13 cellular contexts compared by ENCODE assay signal in genomic region chr12:12734054-12734453, GRCh38. TPM values are rescaled to one million over a fixed set of nuclear protein-coding genes. Genes with fewer than 3 reads are reported as not detected.
DNase-seq lines count a peak whose midpoint lies in the region; ATAC-seq and TF ChIP-seq lines count a peak whose summit lies in the region.
"Had no signal": no experiment of that assay in that cellular context is flagged by ENCODE, and none has a peak within 500 bp of the region (broad histone marks: within the 10 kb centered on the region; RNA-seq: fewer than 3 reads in every experiment).

No MANE protein-coding gene starts in this region.

- H3K36me3 Mint-ChIP-seq in activated naive CD8-positive, alpha-beta T cell, result no peaks in the 10 kb centered on the region
- H3K36me3 Mint-ChIP-seq in activated naive CD8-positive, alpha-beta T cell treated with anti-CD3 and anti-CD28 coated beads, Interleukin-2, amount 50 U/mL, for 24 hours (ENCODE audit: low read depth), result peaks cover 1% of the 10 kb centered on the region

- H3K9me3 Mint-ChIP-seq in activated naive CD8-positive, alpha-beta T cell (ENCODE audit: low read depth), result no peaks in the 10 kb centered on the region
- H3K9me3 Mint-ChIP-seq in activated naive CD8-positive, alpha-beta T cell treated with anti-CD3 and anti-CD28 coated beads, Interleukin-2, amount 50 U/mL, for 24 hours, result no peaks in the 10 kb centered on the region

- H3K27ac Mint-ChIP-seq in activated naive CD8-positive, alpha-beta T cell, result peak overlapping the region; percentile 73
- H3K27ac Mint-ChIP-seq in activated naive CD8-positive, alpha-beta T cell treated with anti-CD3 and anti-CD28 coated beads, Interleukin-2, amount 50 U/mL, for 24 hours, result no peak overlapping the region

- no peak for DNase-seq in activated naive CD8-positive, alpha-beta T cell treated with anti-CD3 and anti-CD28 coated beads, Interleukin-2, amount 50 U/mL, for 24 hours
- no peak for DNase-seq in ascending aorta (ENCODE audit: low spot score in 2 of 2)
- no peak for DNase-seq in left colon
- DNase-seq in OCI-LY7 (ENCODE audit: low spot score), result no peak
- DNase-seq in activated gamma-delta T cell treated with Interleukin-2 at 50 U/mL for 16 hours, result no peak
- DNase-seq: activated naive CD4-positive, alpha-beta T cell treated with anti-CD3 and anti-CD28 coated beads, Interleukin-2, amount 50 U/mL, for 16 hours; NCI-H187; PC-9; thyroid gland; WERI-Rb-1 had no signal

- H3K4me1 ChIP-seq in ascending aorta (peaks cover 0 to 15% of the 10 kb centered on the region in 2 donors), urinary bladder (ENCODE audit: insufficient read depth) (no peaks in the 10 kb centered on the region), OCI-LY7 (ENCODE audit: insufficient read depth, low read length, poor library complexity, severe bottlenecking) (peaks cover 19% of the 10 kb centered on the region)

- no peaks in the 10 kb centered on the region for H3K27me3 ChIP-seq in ascending aorta
- H3K27me3 ChIP-seq: thyroid gland had no signal

- no peak overlapping the region for H3K4me3 ChIP-seq in ascending aorta
- no peak overlapping the region for H3K4me3 ChIP-seq in urinary bladder (ENCODE audit: low read depth, low read length)
- no peak overlapping the region for H3K4me3 ChIP-seq in OCI-LY7 (ENCODE audit: low read depth, low read length, poor library complexity, severe bottlenecking)
- H3K4me3 ChIP-seq: PC-9, thyroid gland had no signal

- H3K79me2 ChIP-seq in OCI-LY7 (ENCODE audit: insufficient read depth, low read depth, low read length), result peaks cover 46% of the 10 kb centered on the region

- 44% methylated on average over 2 of the region's 2 CpGs for WGBS in urinary bladder

- H3K4me1 Mint-ChIP-seq in activated naive CD8-positive, alpha-beta T cell (ENCODE audit: low read depth), result peaks cover 51% of the 10 kb centered on the region
- peaks cover 34% of the 10 kb centered on the region for H3K4me1 Mint-ChIP-seq in activated naive CD8-positive, alpha-beta T cell treated with anti-CD3 and anti-CD28 coated beads, Interleukin-2, amount 50 U/mL, for 24 hours

- intact Hi-C loops in ascending aorta (cut with DNase I) (no loop called here), left colon (cut with DNase I, micrococcal nuclease) (no loop called here), OCI-LY7 (cut with micrococcal nuclease; ENCODE audit: unreplicated experiment) (no loop called here)

- no peak overlapping the region; the same call in 1 of the 2 replicates for H3K4me2 ChIP-seq in OCI-LY7 (ENCODE audit: low read length)
- H3K4me2 ChIP-seq: PC-9 had no signal

- H2AFZ ChIP-seq in OCI-LY7 (ENCODE audit: low read length), result no peak overlapping the region
- H2AFZ ChIP-seq: PC-9 had no signal

- BruUV-seq in OCI-LY7 (replicated peaks; lab: Mats Ljungman, UMichigan), result no TSS peak

- H4K20me1 ChIP-seq in OCI-LY7 (ENCODE audit: insufficient read depth, low read length), result 0 out of 2 replicates have a peak, but pooled peaks cover 5% of the 10 kb centered on the region

- CTCF ChIA-PET in OCI-LY7 (lab: Charles Lee; ENCODE audit: unreplicated experiment), result no interaction called here

- H3K9me3 ChIP-seq in ascending aorta (no peaks in the 10 kb centered on the region), OCI-LY7 (ENCODE audit: low read length) (no peaks in the 10 kb centered on the region)
- H3K9me3 ChIP-seq: thyroid gland had no signal

- H3K27me3 Mint-ChIP-seq in activated naive CD8-positive, alpha-beta T cell, result no peaks in the 10 kb centered on the region
- no peaks in the 10 kb centered on the region for H3K27me3 Mint-ChIP-seq in activated naive CD8-positive, alpha-beta T cell treated with anti-CD3 and anti-CD28 coated beads, Interleukin-2, amount 50 U/mL, for 24 hours

- TF ChIP-seq CTCF in ascending aorta (IDR thresholded peaks at IDR 0.05) (no peak), OCI-LY7 (conservative IDR thresholded peaks at IDR 0.05; ENCODE audit: low read length) (no peak)

- no peaks in the 10 kb centered on the region for H3K9me2 ChIP-seq in OCI-LY7 (ENCODE audit: insufficient read depth, low read length)

- H3K36me3 ChIP-seq in ascending aorta (no peaks in the 10 kb centered on the region), urinary bladder (ENCODE audit: insufficient read depth) (no peaks in the 10 kb centered on the region), OCI-LY7 (ENCODE audit: insufficient read depth, low read length) (peaks cover 37% of the 10 kb centered on the region)
- H3K36me3 ChIP-seq: thyroid gland, WERI-Rb-1 had no signal

- ATAC-seq in activated naive CD8-positive, alpha-beta T cell treated with anti-CD3 and anti-CD28 coated beads, Interleukin-2, amount 50 U/mL, for 24 hours, result no peak
- ATAC-seq in left colon (peak; percentile 32), HG02938 (IDR thresholded peaks at IDR 0.05; ENCODE audit: unreplicated experiment) (no peak)

- no peak overlapping the region for H3K4me3 Mint-ChIP-seq in activated naive CD8-positive, alpha-beta T cell
- H3K4me3 Mint-ChIP-seq in activated naive CD8-positive, alpha-beta T cell treated with anti-CD3 and anti-CD28 coated beads, Interleukin-2, amount 50 U/mL, for 24 hours, result no peak overlapping the region

- POLR2A ChIA-PET in OCI-LY7 (lab: Charles Lee), result interaction anchor here (4.5 kb wide), 1 partner anchor 7 kb away, joined by 43 read pairs; no protein-coding TSS in a partner anchor

- H3K27ac ChIP-seq in ascending aorta (peak overlapping the region; percentile 17 to 64), urinary bladder (ENCODE audit: low read depth) (peak overlapping the region; percentile 23), OCI-LY7 (ENCODE audit: low read depth, low read length, poor library complexity, severe bottlenecking) (no peak overlapping the region)
- H3K27ac ChIP-seq: PC-9, WERI-Rb-1 had no signal

RNA-seq across cellular contexts. Expression of gene CDKN1B, which starts 16.9 kb away (rescaled TPM):
- 65.1 TPM for total RNA-seq in ascending aorta
- total RNA-seq in left colon, result 10 to 100 TPM; 38.0 to 53.3 TPM
- total RNA-seq in urinary bladder, result 73.6 TPM
- 52.1 TPM for polyA plus RNA-seq in urinary bladder
- total RNA-seq in OCI-LY7 (2014; rRNA removed; shearing (Covaris generic)), result 59.4 and 65.7 TPM in 2 replicates
- 45.3 and 54.7 TPM in 2 replicates for total RNA-seq in OCI-LY7 (2022)

RNA-seq across cellular contexts. Expression of gene GPR19, which starts 38.1 kb away (rescaled TPM):
- total RNA-seq in ascending aorta (not detected), left colon (under 1 TPM; 0.34 to 0.37 TPM), urinary bladder (1.1 TPM), OCI-LY7 (2022) (16.9 and 24.2 TPM in 2 replicates)
- polyA plus RNA-seq in urinary bladder, result 0.13 TPM
- 13.6 and 17.3 TPM in 2 replicates for total RNA-seq in OCI-LY7 (2014; rRNA removed; shearing (Covaris generic))
- total RNA-seq: thyroid gland had no signal

RNA-seq across cellular contexts. Expression of gene APOLD1, which starts 51.4 kb away (rescaled TPM):
- total RNA-seq in ascending aorta (189 TPM), left colon (1 to 10 TPM; 2.6 to 6.7 TPM), urinary bladder (27.0 TPM), OCI-LY7 (2022) (25.8 and 29.5 TPM in 2 replicates)
- 41.8 TPM for polyA plus RNA-seq in urinary bladder
- 12.2 and 22.5 TPM in 2 replicates for total RNA-seq in OCI-LY7 (2014; rRNA removed; shearing (Covaris generic))
